In the genomic region with DNA sequence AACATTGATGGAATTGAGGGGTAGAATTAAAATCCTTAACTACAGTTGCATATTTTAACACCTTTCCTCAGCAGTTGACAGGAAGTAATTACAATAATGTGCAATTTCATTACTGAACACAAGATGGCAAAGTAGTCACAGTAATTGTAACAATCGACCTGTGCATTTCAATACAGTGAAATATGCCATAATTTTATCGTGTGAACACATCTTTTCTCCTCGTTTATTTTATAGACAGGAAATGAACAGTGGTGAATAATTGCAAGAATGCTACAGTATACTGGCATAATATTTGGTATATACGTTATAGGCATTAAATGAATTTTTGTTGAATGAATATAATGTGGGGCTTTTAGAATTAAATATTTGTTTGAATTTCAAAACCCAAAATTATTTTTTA, we compare ENCODE assay signal across 7 cellular contexts. TPM values are rescaled to one million over a fixed set of nuclear protein-coding genes. Genes with fewer than 3 reads are reported as not detected.
A peak's percentile ranks its signal among the peaks of the same experiment; 100 is the strongest.
DNase-seq lines count a peak whose midpoint lies in the region; ATAC-seq and TF ChIP-seq lines count a peak whose summit lies in the region.

No MANE protein-coding gene starts in this region.

- no peak overlapping the region for H3K9ac ChIP-seq in mammary epithelial cell (ENCODE audit: insufficient read depth, low read length)

- TF ChIP-seq CTCF in mammary epithelial cell (conservative IDR thresholded peaks at IDR 0.05 in 1 of 2, IDR thresholded peaks at IDR 0.05 in 1 of 2; ENCODE audit: extremely low read depth in 1 of 2, insufficient read depth in 1 of 2, low read depth in 1 of 2, low read length in 2 of 2), result peak; percentile 66
- TF ChIP-seq CTCF in right lobe of liver (IDR thresholded peaks at IDR 0.05), result peak; percentile 64 to 86 (median 70)

- H3K79me2 ChIP-seq in mammary epithelial cell (ENCODE audit: insufficient read depth, low read length), result peaks cover 43% of the 10 kb centered on the region

- in situ Hi-C loops in mammary epithelial cell (cut with MboI; ENCODE audit: low sequenced_read_pairs in 2 of 2), result no loop called here

- no peaks in the 10 kb centered on the region for H3K27me3 ChIP-seq in mammary epithelial cell (ENCODE audit: insufficient read depth, low read length)
- no peaks in the 10 kb centered on the region for H3K27me3 ChIP-seq in right lobe of liver

- dilution Hi-C loops in mammary epithelial cell (cut with HindIII; ENCODE audit: low sequenced_read_pairs), result no loop called here

- no peak overlapping the region for H3K4me3 ChIP-seq in mammary epithelial cell (replicated peaks in 1 of 3; ENCODE audit: insufficient read depth in 1 of 3, low read depth in 2 of 3, low read length in 3 of 3)
- H3K4me3 ChIP-seq in right lobe of liver, result no peak overlapping the region

- H3K9me3 ChIP-seq in mammary epithelial cell (replicated peaks; ENCODE audit: insufficient read depth, low read length), result no peaks in the 10 kb centered on the region
- H3K9me3 ChIP-seq in right lobe of liver, result no peaks in the 10 kb centered on the region

- ATAC-seq in GM21367 (IDR thresholded peaks at IDR 0.05; ENCODE audit: unreplicated experiment) (peak; percentile 91), HG03520 (IDR thresholded peaks at IDR 0.05; ENCODE audit: unreplicated experiment) (peak; percentile 94), right lobe of liver (peak; percentile 63 to 85 (median 78))

- H3K4me2 ChIP-seq in mammary epithelial cell (ENCODE audit: insufficient read depth, low read depth, low read length), result peak overlapping the region; percentile 49

- H4K20me1 ChIP-seq in mammary epithelial cell (ENCODE audit: insufficient read depth, low read length), result no peaks in the 10 kb centered on the region

- peak; percentile 52 for DNase-seq in GM03348 (ENCODE audit: low spot score)
- peak; percentile 30 for DNase-seq in NCI-H526 treated with DMSO at 0.1 percent for 48 hours (lab: John Stamatoyannopoulos, UW)
- peak; percentile 34 for DNase-seq in mammary epithelial cell
- DNase-seq in right lobe of liver, result no peak
- DNase-seq in anterior cingulate cortex (lab: John Stamatoyannopoulos, UW), result no peak

- H2AFZ ChIP-seq in mammary epithelial cell (ENCODE audit: low read depth, low read length), result no peak overlapping the region

- intact Hi-C loops in mammary epithelial cell (cut with micrococcal nuclease), result loop anchor here (1.0 to 10.0 kb wide), 2 partner anchors 336 to 530 kb away; no protein-coding TSS in a partner anchor
- intact Hi-C loops in right lobe of liver (cut with DNase I), result no loop called here

- no peak overlapping the region for H3K27ac ChIP-seq in mammary epithelial cell (ENCODE audit: insufficient read depth, low read depth, low read length)
- H3K27ac ChIP-seq in right lobe of liver, result no peak overlapping the region

- CTCF ChIA-PET in mammary epithelial cell (lab: Charles Lee; ENCODE audit: low non-redundant PET), result no interaction called here

- H3K36me3 ChIP-seq in mammary epithelial cell (ENCODE audit: insufficient read depth, low read length) (no peaks in the 10 kb centered on the region), right lobe of liver (no peaks in the 10 kb centered on the region)

- no TSS peak for BruUV-seq in mammary epithelial cell (replicated peaks; lab: Mats Ljungman, UMichigan)

- TF ChIP-seq POLR2A in right lobe of liver (IDR thresholded peaks at IDR 0.05), result no peak

- WGBS in mammary epithelial cell (ENCODE audit: low coverage, missing lambda C conversion rate), result 7% methylated on average over 4 of the region's 4 CpGs
- WGBS in right lobe of liver (ENCODE audit: insufficient coverage, low coverage, low lambda C conversion rate, missing lambda C conversion rate), result 5% methylated on average over 4 of the region's 4 CpGs

- H3K4me1 ChIP-seq in mammary epithelial cell (ENCODE audit: insufficient read depth, low read length) (peaks cover 6% of the 10 kb centered on the region), right lobe of liver (no peaks in the 10 kb centered on the region)

RNA-seq across cellular contexts. Expression of gene CYB5R4, which starts 25.0 kb away (rescaled TPM):
- total RNA-seq in mammary epithelial cell, result 10 to 100 TPM in 1 of 2 donors, 1 to 10 TPM in 1; 8.7 to 21.6 TPM
- polyA plus RNA-seq in mammary epithelial cell, result 6.1 TPM
- polyA minus RNA-seq in mammary epithelial cell, result 3.8 TPM
- total RNA-seq in right lobe of liver, result 1 to 10 TPM; 3.6 to 7.9 (median 5.1) TPM

RNA-seq across cellular contexts. Expression of gene RIPPLY2, which starts 31.4 kb away (rescaled TPM):
- not detected for total RNA-seq in mammary epithelial cell
- polyA plus RNA-seq in mammary epithelial cell, result 0.16 TPM
- not detected for polyA minus RNA-seq in mammary epithelial cell
- total RNA-seq in right lobe of liver, result not detected

Comparison
In these comparisons a context has a peak if more than half of its experiments do, and no peak if none do; other contexts are left out.
1. DNase-seq: peak in GM03348 (single experiment), NCI-H526 treated with DMSO at 0.1 percent for 48 hours (single experiment) and mammary epithelial cell (single experiment); none in right lobe of liver (0 of 3) and anterior cingulate cortex (0 of 58).
2. Peak in every context shown above with its lines, with median percentiles within 50 percentile points of each other: ATAC-seq.